ENCODE assay signal across 16 cellular contexts in the genomic region with DNA sequence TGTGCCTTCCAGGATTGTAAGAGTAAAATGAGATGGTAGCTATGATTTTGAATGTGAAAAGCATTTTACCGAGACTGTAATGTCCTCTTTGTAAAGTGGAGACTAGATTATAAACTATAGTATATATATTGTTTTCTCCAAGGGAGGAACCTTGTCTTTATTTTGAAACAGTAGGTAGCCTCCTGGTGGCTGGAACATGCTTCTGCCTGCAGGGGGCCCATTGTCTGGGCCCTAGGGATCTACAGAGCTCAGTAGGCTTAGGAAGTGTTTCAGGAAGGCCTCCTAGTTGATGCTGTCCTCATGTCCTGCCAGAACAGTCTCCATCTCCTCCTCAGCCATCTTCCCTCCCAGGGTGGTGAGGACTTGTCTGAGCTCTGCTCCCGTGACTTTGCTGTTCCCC. TPM values are rescaled to one million over a fixed set of nuclear protein-coding genes. Genes with fewer than 3 reads are reported as not detected.
DNase-seq lines count a peak whose midpoint lies in the region; ATAC-seq, FAIRE-seq and TF ChIP-seq lines count a peak whose summit lies in the region.
"Had no signal": no experiment of that assay in that cellular context is flagged by ENCODE, and none has a peak within 500 bp of the region (broad histone marks: within the 10 kb centered on the region; RNA-seq: fewer than 3 reads in every experiment).

No MANE protein-coding gene starts in this region.

- H3K27me3 ChIP-seq in HepG2 (ENCODE audit: control insufficient read depth in 1 of 2, insufficient read depth in 2 of 2, low read length in 2 of 2) (no peaks in the 10 kb centered on the region; a peak in 1 of 5 replicates), right lobe of liver (no peaks in the 10 kb centered on the region), Karpas-422 (ENCODE audit: low read length) (no peaks in the 10 kb centered on the region)

- DNase-seq in HepG2 (ENCODE audit: low spot score) (peak; percentile 35), right lobe of liver (no peak), Karpas-422 (peak; percentile 50), chondrocyte (ENCODE audit: low spot score) (no peak), type B pancreatic cell (ENCODE audit: extremely low spot score, unreplicated experiment) (no peak), germinal center (ENCODE audit: low spot score) (no peak)
- DNase-seq: activated T-cell treated with anti-CD3 and anti-CD28 coated beads, Interleukin-2, amount 50 U/mL, for 1 hour; amygdala; foreskin melanocyte; NCI-H1105; NCI-H526 treated with DMSO at 0.1 percent for 48 hours had no signal

- H3K4me2 ChIP-seq in HepG2 (ENCODE audit: low read depth, low read length) = peak overlapping the region; percentile 13
- peak overlapping the region; percentile 81 for H3K4me2 ChIP-seq in Karpas-422 (ENCODE audit: low read depth, low read length, poor library complexity, severe bottlenecking)

- H3K36me3 ChIP-seq in HepG2 (replicated peaks in 1 of 2; ENCODE audit: control insufficient read depth in 1 of 2, insufficient read depth in 2 of 2, low read length in 2 of 2) (peaks cover 6 to 23% of the 10 kb centered on the region in 2 experiments; a peak in 4 of 5 replicates), right lobe of liver (peaks cover 0 to 27% (median 1%) of the 10 kb centered on the region in 4 donors), Karpas-422 (ENCODE audit: insufficient read depth, low read length) (peaks cover 21% of the 10 kb centered on the region; the same call in 1 of the 2 replicates)
- H3K36me3 ChIP-seq: prostate gland had no signal

- in situ Hi-C loops in HepG2 (cut with HindIII; ENCODE audit: extremely low pct_ligation_motif_present, low pct_unique_long_range_greater_than_20kb) = loop anchor here (25.0 kb wide), 1 partner anchor 557 kb away; a partner anchor contains a TSS

- H3K9ac ChIP-seq in HepG2 (ENCODE audit: insufficient read depth, low read depth, low read length) = no peak overlapping the region
- H3K9ac ChIP-seq in Karpas-422 (ENCODE audit: low read length) = no peak overlapping the region

- no TSS peak for BruUV-seq in HepG2 (replicated peaks; lab: Mats Ljungman, UMichigan)

- H3K36me3 Mint-ChIP-seq in chondrocyte (ENCODE audit: low read depth) = peaks cover 12% of the 10 kb centered on the region
- peaks cover 10% of the 10 kb centered on the region for H3K36me3 Mint-ChIP-seq in type B pancreatic cell

- TF ChIP-seq RAD21 in HepG2 (CRISPR knock-in tag; IDR thresholded peaks at IDR 0.05) = 0 out of 2 replicates have a peak, but pooled peaks have one; percentile 17

- H3K79me2 ChIP-seq in HepG2 (ENCODE audit: insufficient read depth, low read length) (peaks cover 41% of the 10 kb centered on the region), Karpas-422 (ENCODE audit: low read length) (peaks cover 61% of the 10 kb centered on the region)

- H4K20me1 ChIP-seq in HepG2 (ENCODE audit: insufficient read depth, low read length) (peaks cover 8% of the 10 kb centered on the region; the same call in 1 of the 2 replicates), Karpas-422 (ENCODE audit: insufficient read depth, low read depth, low read length) (no peaks in the 10 kb centered on the region)

- H3K9me3 Mint-ChIP-seq in chondrocyte (ENCODE audit: low read depth) (no peaks in the 10 kb centered on the region), type B pancreatic cell (no peaks in the 10 kb centered on the region)
- H3K9me3 Mint-ChIP-seq: mesothelial cell of epicardium had no signal

- no peak overlapping the region for H3K4me3 ChIP-seq in HepG2 (replicated peaks in 1 of 3; ENCODE audit: insufficient read depth in 1 of 3, low read depth in 2 of 3, low read length in 3 of 3)
- H3K4me3 ChIP-seq in right lobe of liver = no peak overlapping the region
- H3K4me3 ChIP-seq in Karpas-422 (ENCODE audit: low read length) = peak overlapping the region; percentile 74; the same call in 1 of the 2 replicates
- H3K4me3 ChIP-seq: prostate gland had no signal

- TF ChIP-seq EP300 in HepG2 (IDR thresholded peaks at IDR 0.05; ENCODE audit: low read depth in 2 of 2, low read length in 2 of 2) (no peak), HepG2 (CRISPR knock-in tag; IDR thresholded peaks at IDR 0.05; ENCODE audit: borderline replicate concordance) (no peak)

- intact Hi-C loops in HepG2 (cut with micrococcal nuclease; ENCODE audit: unreplicated experiment) = loop anchor here (1.0 to 5.0 kb wide), 2 partner anchors 167 to 522 kb away; no protein-coding TSS in a partner anchor
- intact Hi-C loops in right lobe of liver (cut with DNase I) = no loop called here

- FAIRE-seq in HepG2 (lab: Jason Lieb, UNC) = no peak
- FAIRE-seq: TTC549 had no signal

- WGBS in HepG2 (ENCODE audit: low lambda C conversion rate) = 82% methylated on average over 2 of the region's 2 CpGs
- WGBS in right lobe of liver (ENCODE audit: insufficient coverage, low coverage, low lambda C conversion rate, missing lambda C conversion rate) = 100% methylated on average over 1 of the region's 2 CpGs

- TF ChIP-seq POLR2A in HepG2 (IDR thresholded peaks at IDR 0.05; ENCODE audit: insufficient read depth in 1 of 2, low read depth in 2 of 2, low read length in 2 of 2) (no peak), right lobe of liver (IDR thresholded peaks at IDR 0.05) (no peak)

- TF ChIP-seq CTCF in HepG2 (CRISPR knock-in tag; IDR thresholded peaks at IDR 0.05) = peak; percentile 55
- peak in 1 of 4 donors; percentile 5 for TF ChIP-seq CTCF in right lobe of liver (IDR thresholded peaks at IDR 0.05)
- TF ChIP-seq CTCF in chondrocyte (IDR thresholded peaks at IDR 0.05) = peak; percentile 28
- no peak for TF ChIP-seq CTCF in type B pancreatic cell (conservative IDR thresholded peaks at IDR 0.05)

- ATAC-seq in HepG2 = peak; percentile 17
- no peak for ATAC-seq in right lobe of liver
- ATAC-seq in GM18498 (IDR thresholded peaks at IDR 0.05; ENCODE audit: unreplicated experiment) = no peak
- ATAC-seq in HG03565 (IDR thresholded peaks at IDR 0.05; ENCODE audit: unreplicated experiment) = no peak

- H3K27me3 Mint-ChIP-seq in chondrocyte (ENCODE audit: low read depth) = no peaks in the 10 kb centered on the region
- no peaks in the 10 kb centered on the region for H3K27me3 Mint-ChIP-seq in type B pancreatic cell

- H3K4me1 Mint-ChIP-seq in chondrocyte (ENCODE audit: low read depth) = peaks cover 31% of the 10 kb centered on the region
- peaks cover 28% of the 10 kb centered on the region for H3K4me1 Mint-ChIP-seq in type B pancreatic cell (ENCODE audit: unreplicated experiment)

- H2AFZ ChIP-seq in HepG2 (ENCODE audit: low read length) = no peak overlapping the region
- H2AFZ ChIP-seq in Karpas-422 (ENCODE audit: low read length) = no peak overlapping the region

- H3K9me2 ChIP-seq in Karpas-422 (replicated peaks; ENCODE audit: insufficient read depth, low read length) = no peaks in the 10 kb centered on the region

- no peaks in the 10 kb centered on the region for H3K9me3 ChIP-seq in HepG2 (ENCODE audit: low read length)
- no peaks in the 10 kb centered on the region for H3K9me3 ChIP-seq in right lobe of liver
- no peaks in the 10 kb centered on the region for H3K9me3 ChIP-seq in Karpas-422 (ENCODE audit: low read length)
- H3K9me3 ChIP-seq: prostate gland had no signal

- CTCF ChIA-PET in HepG2 (lab: Yijun Ruan, JAX; ENCODE audit: low intra/inter-chr PET ratio, low total read pairs) = interaction anchor here (0.9 to 2.4 kb wide), 4 partner anchors 13 to 167 kb away, joined by 4 to 13 read pairs (median 8); a partner anchor contains a TSS

- H3K27ac Mint-ChIP-seq in chondrocyte (ENCODE audit: unreplicated experiment) = no peak overlapping the region
- H3K27ac Mint-ChIP-seq in type B pancreatic cell = no peak overlapping the region
- H3K27ac Mint-ChIP-seq: mesothelial cell of epicardium had no signal

- POLR2A ChIA-PET in HepG2 (lab: Yijun Ruan, JAX) = interaction anchor here (6.6 kb wide), 1 partner anchor 14 kb away, joined by 145 read pairs; a partner anchor contains a TSS

- H3K4me1 ChIP-seq in HepG2 (ENCODE audit: insufficient read depth, low read length) (peaks cover 37% of the 10 kb centered on the region), right lobe of liver (peaks cover 0 to 15% (median 5%) of the 10 kb centered on the region in 4 donors), Karpas-422 (ENCODE audit: low read length) (peaks cover 36% of the 10 kb centered on the region)
- H3K4me1 ChIP-seq: prostate gland had no signal

- H3K4me3 Mint-ChIP-seq in chondrocyte (ENCODE audit: unreplicated experiment) (no peak overlapping the region), type B pancreatic cell (no peak overlapping the region)
- H3K4me3 Mint-ChIP-seq: mesothelial cell of epicardium had no signal

- H3K27ac ChIP-seq in HepG2 (ENCODE audit: extremely low read length, insufficient read depth, low read length) (no peak overlapping the region), right lobe of liver (no peak overlapping the region), Karpas-422 (ENCODE audit: low read length) (0 out of 2 replicates have a peak overlapping the region, but pooled peaks have one; percentile 28)
- H3K27ac ChIP-seq: prostate gland had no signal

RNA-seq across cellular contexts. Expression of a gene that starts 3.0 kb away (rescaled TPM):
- 21.7 and 24.4 TPM in 2 replicates for total RNA-seq in HepG2 (2016; rRNA removed; fragmentation: Illumina TruSeq; extraction: Trizol)
- total RNA-seq in HepG2 (2016; cell fraction: cytosol; rRNA removed; fragmentation: Illumina TruSeq; extraction: Trizol; ENCODE audit: low read depth) = 5.9 and 6.9 TPM in 2 replicates
- total RNA-seq in HepG2 (2016; cell fraction: insoluble cytoplasmic fraction; rRNA removed; fragmentation: Illumina TruSeq; extraction: Trizol) = 20.5 and 24.0 TPM in 2 replicates
- total RNA-seq in HepG2 (2016; cell fraction: membrane; rRNA removed; fragmentation: Illumina TruSeq; extraction: Trizol) = 7.4 and 8.2 TPM in 2 replicates
- total RNA-seq in HepG2 (2016; cell fraction: nucleus; rRNA removed; fragmentation: Illumina TruSeq; extraction: Trizol) = 33.7 and 38.5 TPM in 2 replicates
- 15.8 and 20.2 TPM in 2 replicates for polyA plus RNA-seq in HepG2 (2011; rRNA removed)
- polyA plus RNA-seq in HepG2 (2011; cell fraction: cytosol; rRNA removed) = 7.0 and 10.6 TPM in 2 replicates
- 21.3 and 21.9 TPM in 2 replicates for polyA plus RNA-seq in HepG2 (2011; cell fraction: nucleus; rRNA removed)
- 13.3 and 15.2 TPM in 2 replicates for polyA plus RNA-seq in HepG2 (2012)
- polyA plus RNA-seq in HepG2 (2016; cell fraction: cytosol; fragmentation: Illumina TruSeq; extraction: Trizol; ENCODE audit: low read depth) = 0.29 and 0.55 TPM in 2 replicates
- polyA plus RNA-seq in HepG2 (2016; cell fraction: insoluble cytoplasmic fraction; fragmentation: Illumina TruSeq; extraction: Trizol; ENCODE audit: low read depth) = 11.0 and 11.9 TPM in 2 replicates
- polyA plus RNA-seq in HepG2 (2016; cell fraction: membrane; fragmentation: Illumina TruSeq; extraction: Trizol; ENCODE audit: low read depth) = 1.1 and 1.2 TPM in 2 replicates
- polyA plus RNA-seq in HepG2 (2016; cell fraction: nucleus; fragmentation: Illumina TruSeq; extraction: Trizol; ENCODE audit: insufficient read depth, low read depth) = 25.9 and 28.2 TPM in 2 replicates
- polyA minus RNA-seq in HepG2 (2011; rRNA and poly(A)+ RNA removed; ENCODE audit: low replicate concordance) = 27.0 and 45.7 TPM in 2 replicates
- polyA minus RNA-seq in HepG2 (2011; cell fraction: cytosol; rRNA and poly(A)+ RNA removed) = 23.4 and 27.2 TPM in 2 replicates
- 130 and 131 TPM in 2 replicates for polyA minus RNA-seq in HepG2 (2011; cell fraction: nucleus; rRNA and poly(A)+ RNA removed)
- 10 to 100 TPM; 10.7 to 16.0 (median 13.2) TPM for total RNA-seq in right lobe of liver
- 38.4 and 58.0 TPM in 2 replicates for total RNA-seq in Karpas-422 (2014; rRNA removed; shearing (Covaris generic); ENCODE audit: low replicate concordance)
- 24.7 to 29.3 TPM (median 28.3 TPM) in 3 replicates for total RNA-seq in chondrocyte
- total RNA-seq in type B pancreatic cell (ENCODE audit: low replicate concordance) = 21.9 and 33.8 TPM in 2 replicates

RNA-seq across cellular contexts. Expression of a gene that starts 14.2 kb away (rescaled TPM):
- total RNA-seq in HepG2 (2016; rRNA removed; fragmentation: Illumina TruSeq; extraction: Trizol) (1,077 and 1,654 TPM in 2 replicates), right lobe of liver (100 to 1,000 TPM; 147 to 682 (median 184) TPM), chondrocyte (68.5 to 78.2 TPM (median 75.9 TPM) in 3 replicates), type B pancreatic cell (ENCODE audit: low replicate concordance) (149 and 184 TPM in 2 replicates)
- total RNA-seq in HepG2 (2016; cell fraction: cytosol; rRNA removed; fragmentation: Illumina TruSeq; extraction: Trizol; ENCODE audit: low read depth) = 96.9 and 104 TPM in 2 replicates
- total RNA-seq in HepG2 (2016; cell fraction: insoluble cytoplasmic fraction; rRNA removed; fragmentation: Illumina TruSeq; extraction: Trizol) = 1,083 and 1,679 TPM in 2 replicates
- 314 and 331 TPM in 2 replicates for total RNA-seq in HepG2 (2016; cell fraction: membrane; rRNA removed; fragmentation: Illumina TruSeq; extraction: Trizol)
- 500 TPM in 2 replicates for total RNA-seq in HepG2 (2016; cell fraction: nucleus; rRNA removed; fragmentation: Illumina TruSeq; extraction: Trizol)
- 258 and 312 TPM in 2 replicates for polyA plus RNA-seq in HepG2 (2011; rRNA removed)
- 157 and 214 TPM in 2 replicates for polyA plus RNA-seq in HepG2 (2011; cell fraction: cytosol; rRNA removed)
- polyA plus RNA-seq in HepG2 (2011; cell fraction: nucleus; rRNA removed) = 167 and 204 TPM in 2 replicates
- 217 and 288 TPM in 2 replicates for polyA plus RNA-seq in HepG2 (2012)
- 73.2 and 78.3 TPM in 2 replicates for polyA plus RNA-seq in HepG2 (2016; cell fraction: cytosol; fragmentation: Illumina TruSeq; extraction: Trizol; ENCODE audit: low read depth)
- polyA plus RNA-seq in HepG2 (2016; cell fraction: insoluble cytoplasmic fraction; fragmentation: Illumina TruSeq; extraction: Trizol; ENCODE audit: low read depth) = 1,387 and 1,488 TPM in 2 replicates
- 191 and 213 TPM in 2 replicates for polyA plus RNA-seq in HepG2 (2016; cell fraction: membrane; fragmentation: Illumina TruSeq; extraction: Trizol; ENCODE audit: low read depth)
- polyA plus RNA-seq in HepG2 (2016; cell fraction: nucleus; fragmentation: Illumina TruSeq; extraction: Trizol; ENCODE audit: insufficient read depth, low read depth) = 593 and 621 TPM in 2 replicates
- 68.1 and 135 TPM in 2 replicates for polyA minus RNA-seq in HepG2 (2011; rRNA and poly(A)+ RNA removed; ENCODE audit: low replicate concordance)
- 164 and 173 TPM in 2 replicates for polyA minus RNA-seq in HepG2 (2011; cell fraction: cytosol; rRNA and poly(A)+ RNA removed)
- polyA minus RNA-seq in HepG2 (2011; cell fraction: nucleus; rRNA and poly(A)+ RNA removed) = 247 and 293 TPM in 2 replicates
- total RNA-seq in Karpas-422 (2014; rRNA removed; shearing (Covaris generic); ENCODE audit: low replicate concordance) = 44.1 and 50.6 TPM in 2 replicates

Comparison
In these comparisons a context has a peak if more than half of its experiments do, and no peak if none do; other contexts are left out.
1. DNase-seq: peak in HepG2 (single experiment) and Karpas-422 (single experiment); none in right lobe of liver (0 of 3), chondrocyte (single experiment), type B pancreatic cell (single experiment) and germinal center (single experiment).